ENCODE assay signal across 10 cellular contexts in the genomic region with DNA sequence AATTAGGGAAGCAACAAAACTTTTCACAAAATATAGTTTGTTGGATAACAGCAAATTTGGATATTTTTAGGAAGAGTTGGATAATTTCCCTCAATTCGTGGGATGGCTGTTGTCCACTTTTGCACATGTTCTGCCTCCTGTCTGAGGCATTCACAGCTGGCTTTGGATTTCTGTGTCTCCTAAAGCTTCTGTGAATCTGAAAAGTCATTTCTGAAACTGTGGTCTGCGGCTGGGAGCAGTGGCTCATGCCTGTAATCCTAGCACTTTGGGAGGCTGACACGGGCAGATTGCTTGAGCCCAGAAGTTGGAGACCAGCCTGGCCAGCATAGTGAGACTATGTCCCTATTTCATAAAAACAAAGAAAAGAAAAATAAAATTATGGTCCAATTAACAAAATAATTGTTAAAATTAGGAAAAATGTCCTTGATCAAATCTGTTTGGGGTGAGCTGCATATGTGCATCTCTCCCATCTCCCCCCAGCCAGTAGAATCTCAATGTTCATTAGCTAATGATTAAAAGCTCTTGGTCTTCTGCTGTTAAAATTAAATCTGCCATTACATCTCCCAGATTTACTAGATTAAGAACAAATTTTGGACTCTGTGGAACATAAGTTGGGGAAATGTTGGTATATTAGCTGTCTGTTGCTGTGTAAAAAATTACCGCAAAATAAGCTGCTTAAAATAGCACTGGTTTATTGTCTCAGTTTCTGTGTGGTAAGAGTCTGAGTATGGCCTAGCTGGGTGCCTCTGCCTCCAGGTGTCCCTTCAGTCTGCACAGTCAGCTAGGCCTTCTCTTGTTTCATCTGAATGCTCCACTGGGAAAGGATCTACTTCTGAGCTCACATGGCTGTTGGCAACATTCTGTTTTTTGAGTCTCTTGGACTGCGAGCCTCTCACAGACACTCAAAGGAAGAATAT.
DNase-seq lines count a peak whose midpoint lies in the region; ATAC-seq and TF ChIP-seq lines count a peak whose summit lies in the region.
"Had no signal": no experiment of that assay in that cellular context is flagged by ENCODE, and none has a peak within 500 bp of the region (broad histone marks: within the 10 kb centered on the region; RNA-seq: fewer than 3 reads in every experiment).

No MANE protein-coding gene starts in this region.

- H3K36me3 Mint-ChIP-seq in WTC11, result no peaks in the 10 kb centered on the region; the same call in 1 of the 2 replicates
- H3K36me3 Mint-ChIP-seq in activated T-helper 2 cell treated with anti-CD3 and anti-CD28 coated beads, Interferon-gamma antibody, Interleukin-2, Interleukin-4, amounts not matched to agents 10 μg/mL and 5 μg/mL and 100 μg/mL, durations not matched to agents 14 hours and 24 hours and 36 hours (ENCODE audit: low read depth), result no peaks in the 10 kb centered on the region
- no peaks in the 10 kb centered on the region for H3K36me3 Mint-ChIP-seq in activated CD8-positive, alpha-beta memory T cell treated with anti-CD3 and anti-CD28 coated beads, Interleukin-2, amount 10 ng/mL, durations not matched to agents 7 days and 5 days
- H3K36me3 Mint-ChIP-seq: type B pancreatic cell had no signal

- H3K27ac Mint-ChIP-seq in WTC11, result peak overlapping the region; percentile 64
- H3K27ac Mint-ChIP-seq in activated T-helper 2 cell treated with anti-CD3 and anti-CD28 coated beads, Interferon-gamma antibody, Interleukin-2, Interleukin-4, amounts not matched to agents 10 μg/mL and 5 μg/mL and 100 μg/mL, durations not matched to agents 14 hours and 24 hours and 36 hours, result no peak overlapping the region
- H3K27ac Mint-ChIP-seq in activated CD8-positive, alpha-beta memory T cell treated with anti-CD3 and anti-CD28 coated beads, Interleukin-2, amount 10 ng/mL, durations not matched to agents 7 days and 5 days, result no peak overlapping the region
- H3K27ac Mint-ChIP-seq: activated CD4-positive, alpha-beta memory T cell treated with anti-CD3 and anti-CD28 coated beads, Interleukin-2, amount 10 ng/mL, durations not matched to agents 7 days and 5 days; type B pancreatic cell had no signal

- DNase-seq in GM06990 (ENCODE audit: extremely low read depth, insufficient read length), result peak; percentile 60
- no peak for DNase-seq in WTC11 (ENCODE audit: low spot score)
- no peak for DNase-seq in activated T-helper 2 cell treated with anti-CD3 and anti-CD28 coated beads, Interferon-gamma antibody, Interleukin-2, Interleukin-4, amounts not matched to agents 10 μg/mL and 5 μg/mL and 100 μg/mL, durations not matched to agents 14 hours and 24 hours and 36 hours (ENCODE audit: low spot score)
- no peak for DNase-seq in stimulated activated naive CD4-positive, alpha-beta T cell (lab: John Stamatoyannopoulos, UW)
- DNase-seq in activated CD8-positive, alpha-beta memory T cell treated with anti-CD3 and anti-CD28 coated beads, Interleukin-2, amount 10 ng/mL, durations not matched to agents 7 days and 5 days, result no peak
- DNase-seq in COLO829 (ENCODE audit: low spot score), result no peak
- DNase-seq: activated CD4-positive, alpha-beta memory T cell treated with anti-CD3 and anti-CD28 coated beads, Interleukin-2, amount 10 ng/mL, durations not matched to agents 7 days and 5 days had no signal

- no peaks in the 10 kb centered on the region for H3K36me3 ChIP-seq in GM06990 (ENCODE audit: control insufficient read depth, insufficient read depth, low read length)

- H3K4me1 Mint-ChIP-seq in WTC11, result peaks cover 9% of the 10 kb centered on the region
- no peaks in the 10 kb centered on the region for H3K4me1 Mint-ChIP-seq in activated T-helper 2 cell treated with anti-CD3 and anti-CD28 coated beads, Interferon-gamma antibody, Interleukin-2, Interleukin-4, amounts not matched to agents 10 μg/mL and 5 μg/mL and 100 μg/mL, durations not matched to agents 14 hours and 24 hours and 36 hours (ENCODE audit: low read depth)
- no peaks in the 10 kb centered on the region for H3K4me1 Mint-ChIP-seq in activated CD8-positive, alpha-beta memory T cell treated with anti-CD3 and anti-CD28 coated beads, Interleukin-2, amount 10 ng/mL, durations not matched to agents 7 days and 5 days
- H3K4me1 Mint-ChIP-seq: activated CD4-positive, alpha-beta memory T cell treated with anti-CD3 and anti-CD28 coated beads, Interleukin-2, amount 10 ng/mL, durations not matched to agents 7 days and 5 days had no signal

- no peaks in the 10 kb centered on the region for H3K27me3 Mint-ChIP-seq in WTC11 (ENCODE audit: low read depth)
- H3K27me3 Mint-ChIP-seq in activated T-helper 2 cell treated with anti-CD3 and anti-CD28 coated beads, Interferon-gamma antibody, Interleukin-2, Interleukin-4, amounts not matched to agents 10 μg/mL and 5 μg/mL and 100 μg/mL, durations not matched to agents 14 hours and 24 hours and 36 hours (ENCODE audit: low read depth), result no peaks in the 10 kb centered on the region
- no peaks in the 10 kb centered on the region for H3K27me3 Mint-ChIP-seq in activated CD8-positive, alpha-beta memory T cell treated with anti-CD3 and anti-CD28 coated beads, Interleukin-2, amount 10 ng/mL, durations not matched to agents 7 days and 5 days
- H3K27me3 Mint-ChIP-seq: activated CD4-positive, alpha-beta memory T cell treated with anti-CD3 and anti-CD28 coated beads, Interleukin-2, amount 10 ng/mL, durations not matched to agents 7 days and 5 days; type B pancreatic cell had no signal

- no peak overlapping the region for H3K4me3 Mint-ChIP-seq in WTC11
- no peak overlapping the region for H3K4me3 Mint-ChIP-seq in activated T-helper 2 cell treated with anti-CD3 and anti-CD28 coated beads, Interferon-gamma antibody, Interleukin-2, Interleukin-4, amounts not matched to agents 10 μg/mL and 5 μg/mL and 100 μg/mL, durations not matched to agents 14 hours and 24 hours and 36 hours (ENCODE audit: low read depth)
- H3K4me3 Mint-ChIP-seq in activated CD8-positive, alpha-beta memory T cell treated with anti-CD3 and anti-CD28 coated beads, Interleukin-2, amount 10 ng/mL, durations not matched to agents 7 days and 5 days, result no peak overlapping the region
- H3K4me3 Mint-ChIP-seq: activated CD4-positive, alpha-beta memory T cell treated with anti-CD3 and anti-CD28 coated beads, Interleukin-2, amount 10 ng/mL, durations not matched to agents 7 days and 5 days; type B pancreatic cell had no signal

- POLR2A ChIA-PET in WTC11 (lab: Charles Lee), result no interaction called here

- TF ChIP-seq CTCF in GM06990 (IDR thresholded peaks at IDR 0.05; ENCODE audit: insufficient read depth, low read length, poor library complexity, severe bottlenecking) (peak; percentile 18), WTC11 (IDR thresholded peaks at IDR 0.05) (no peak)

- ATAC-seq in GM21367 (IDR thresholded peaks at IDR 0.05; ENCODE audit: unreplicated experiment), result peak; percentile 97
- peak; percentile 98 for ATAC-seq in HG03280 (IDR thresholded peaks at IDR 0.05; ENCODE audit: unreplicated experiment)
- no peak for ATAC-seq in WTC11
- ATAC-seq in activated CD8-positive, alpha-beta memory T cell treated with anti-CD3 and anti-CD28 coated beads, Interleukin-2, amount 10 ng/mL, durations not matched to agents 7 days and 5 days, result no peak

- H3K4me3 ChIP-seq in GM06990 (replicated peaks; ENCODE audit: low read depth, low read length), result no peak overlapping the region; the same call in 1 of the 2 replicates

- intact Hi-C loops in activated T-helper 2 cell treated with anti-CD3 and anti-CD28 coated beads, Interferon-gamma antibody, Interleukin-2, Interleukin-4, amounts not matched to agents 10 μg/mL and 5 μg/mL and 100 μg/mL, durations not matched to agents 14 hours and 24 hours and 36 hours (cut with micrococcal nuclease), result no loop called here

- H3K27me3 ChIP-seq in GM06990 (replicated peaks; ENCODE audit: control insufficient read depth, insufficient read depth, low read length), result no peaks in the 10 kb centered on the region

- CTCF ChIA-PET in WTC11 (lab: Charles Lee), result interaction anchor here (0.8 kb wide), 1 partner anchor 102 kb away, joined by 3 read pairs; no protein-coding TSS in a partner anchor
- CTCF ChIA-PET in activated CD8-positive, alpha-beta memory T cell treated with anti-CD3 and anti-CD28 coated beads, Interleukin-2, amount 10 ng/mL, durations not matched to agents 7 days and 5 days (lab: Charles Lee), result no interaction called here

- H3K9me3 Mint-ChIP-seq in WTC11, result peaks cover 5% of the 10 kb centered on the region; the same call in 1 of the 2 replicates
- no peaks in the 10 kb centered on the region for H3K9me3 Mint-ChIP-seq in activated T-helper 2 cell treated with anti-CD3 and anti-CD28 coated beads, Interferon-gamma antibody, Interleukin-2, Interleukin-4, amounts not matched to agents 10 μg/mL and 5 μg/mL and 100 μg/mL, durations not matched to agents 14 hours and 24 hours and 36 hours
- H3K9me3 Mint-ChIP-seq in activated CD8-positive, alpha-beta memory T cell treated with anti-CD3 and anti-CD28 coated beads, Interleukin-2, amount 10 ng/mL, durations not matched to agents 7 days and 5 days (ENCODE audit: low read depth), result no peaks in the 10 kb centered on the region
- H3K9me3 Mint-ChIP-seq: type B pancreatic cell had no signal

TF ChIP-seq in WTC11, 78 proteins besides CTCF, POLR2A, EP300 and RAD21:
- TF ChIP-seq ZNF219 (CRISPR knock-in tag; IDR thresholded peaks at IDR 0.05; ENCODE audit: borderline replicate concordance) (no peak), FOXP1 (CRISPR knock-in tag; IDR thresholded peaks at IDR 0.05; ENCODE audit: borderline replicate concordance) (no peak), GRHL2 (CRISPR knock-in tag; IDR thresholded peaks at IDR 0.05; ENCODE audit: insufficient replicate concordance, severe bottlenecking) (no peak)

Comparison
In these comparisons a context has a peak if more than half of its experiments do, and no peak if none do; other contexts are left out.
1. ATAC-seq: peak in GM21367 (single experiment) and HG03280 (single experiment); none in WTC11 (single experiment) and activated CD8-positive, alpha-beta memory T cell treated with anti-CD3 and anti-CD28 coated beads, Interleukin-2, amount 10 ng/mL, durations not matched to agents 7 days and 5 days (single experiment).